17 cellular contexts compared by ENCODE assay signal in genomic region chr3:139770577-139770976, GRCh38.
DNase-seq lines count a peak whose midpoint lies in the region; ATAC-seq and TF ChIP-seq lines count a peak whose summit lies in the region.
"Had no signal": no experiment of that assay in that cellular context is flagged by ENCODE, and none has a peak within 500 bp of the region (broad histone marks: within the 10 kb centered on the region; RNA-seq: fewer than 3 reads in every experiment).

No MANE protein-coding gene starts in this region.

- 89% methylated on average over 7 of the region's 7 CpGs for WGBS in esophagus muscularis mucosa

- no peaks in the 10 kb centered on the region for H3K4me1 Mint-ChIP-seq in activated CD4-positive, alpha-beta memory T cell treated with anti-CD3 and anti-CD28 coated beads for 36 hours (ENCODE audit: low read depth)
- H3K4me1 Mint-ChIP-seq: CD14-positive monocyte had no signal

- TF ChIP-seq POLR2A in esophagus muscularis mucosa (IDR thresholded peaks at IDR 0.05; ENCODE audit: low read depth) = no peak

- no peaks in the 10 kb centered on the region for H3K36me3 Mint-ChIP-seq in activated CD4-positive, alpha-beta memory T cell treated with anti-CD3 and anti-CD28 coated beads for 36 hours
- H3K36me3 Mint-ChIP-seq: CD14-positive monocyte; CD8-positive, alpha-beta T cell had no signal

- BruUV-seq in PC-9 (replicated peaks; lab: Mats Ljungman, UMichigan) = no TSS peak

- no peaks in the 10 kb centered on the region for H3F3A ChIP-seq in PC-9 (ENCODE audit: insufficient read depth, low read depth)

- H3K27me3 Mint-ChIP-seq in activated CD4-positive, alpha-beta memory T cell treated with anti-CD3 and anti-CD28 coated beads for 36 hours = no peaks in the 10 kb centered on the region

- no peak overlapping the region for H3K4me2 ChIP-seq in PC-9

- no peaks in the 10 kb centered on the region for H3K9me3 Mint-ChIP-seq in activated CD4-positive, alpha-beta memory T cell treated with anti-CD3 and anti-CD28 coated beads for 36 hours
- H3K9me3 Mint-ChIP-seq: CD14-positive monocyte; CD8-positive, alpha-beta T cell had no signal

- no peaks in the 10 kb centered on the region for H3K79me2 ChIP-seq in PC-9 (ENCODE audit: low read depth)

- no peak for ATAC-seq in HG03139 (IDR thresholded peaks at IDR 0.05; ENCODE audit: unreplicated experiment)
- ATAC-seq: CD8-positive, alpha-beta T cell had no signal

- POLR2A ChIA-PET in PC-9 (lab: Charles Lee; ENCODE audit: unreplicated experiment) = no interaction called here
- POLR2A ChIA-PET in activated CD4-positive, alpha-beta memory T cell treated with anti-CD3 and anti-CD28 coated beads for 36 hours (lab: Charles Lee) = no interaction called here

- H2AFZ ChIP-seq in PC-9 = no peak overlapping the region

- DNase-seq in SIG-M5 treated with dmso at 0.1 percent for 504 hours (lab: John Stamatoyannopoulos, UW; ENCODE audit: unreplicated experiment) (peak; percentile 39), SIG-M5 (lab: John Stamatoyannopoulos, UW) (no peak), NOMO-1 treated with dmso at 0.1 percent for 144 hours (lab: John Stamatoyannopoulos, UW; ENCODE audit: unreplicated experiment) (peak; percentile 54), esophagus muscularis mucosa (ENCODE audit: extremely low spot score) (peak; percentile 37), RPMI8226 (no peak), PC-9 (no peak)
- no peak for DNase-seq in activated CD4-positive, alpha-beta memory T cell treated with anti-CD3 and anti-CD28 coated beads for 36 hours
- DNase-seq: CD8-positive, alpha-beta T cell; COR-L47; DMS153; DND-41; GDM1 had no signal

- no peaks in the 10 kb centered on the region for H3K9me3 ChIP-seq in esophagus muscularis mucosa
- no peaks in the 10 kb centered on the region for H3K9me3 ChIP-seq in PC-9 (ENCODE audit: insufficient read depth, low read depth)
- H3K9me3 ChIP-seq: HAP-1 had no signal

- intact Hi-C loops in esophagus muscularis mucosa (cut with DNase I) (no loop called here), PC-9 (cut with micrococcal nuclease; ENCODE audit: unreplicated experiment) (no loop called here)
- intact Hi-C loops in activated CD4-positive, alpha-beta memory T cell treated with anti-CD3 and anti-CD28 coated beads for 36 hours (cut with micrococcal nuclease) = no loop called here

- H3K27ac Mint-ChIP-seq in activated CD4-positive, alpha-beta memory T cell treated with anti-CD3 and anti-CD28 coated beads for 36 hours = no peak overlapping the region
- H3K27ac Mint-ChIP-seq: CD14-positive monocyte; CD8-positive, alpha-beta T cell had no signal

- TF ChIP-seq EP300 in esophagus muscularis mucosa (IDR thresholded peaks at IDR 0.05) = no peak

- H3K9me2 ChIP-seq in PC-9 (ENCODE audit: insufficient read depth) = no peaks in the 10 kb centered on the region

- H3K4me3 ChIP-seq in esophagus muscularis mucosa (no peak overlapping the region), PC-9 (no peak overlapping the region)
- H3K4me3 ChIP-seq: HAP-1 had no signal

- H3K4me1 ChIP-seq in esophagus muscularis mucosa = no peaks in the 10 kb centered on the region
- peaks cover 18% of the 10 kb centered on the region for H3K4me1 ChIP-seq in PC-9 (replicated peaks; ENCODE audit: insufficient read depth)
- H3K4me1 ChIP-seq: HAP-1 had no signal

- TF ChIP-seq CTCF in esophagus muscularis mucosa (IDR thresholded peaks at IDR 0.05) = no peak
- TF ChIP-seq CTCF in PC-9 (conservative IDR thresholded peaks at IDR 0.05) = no peak

- H3K27ac ChIP-seq in esophagus muscularis mucosa (replicated peaks in 1 of 4) (no peak overlapping the region), PC-9 (no peak overlapping the region)
- H3K27ac ChIP-seq: 22Rv1, HL-60 had no signal

- H4K20me1 ChIP-seq in PC-9 (ENCODE audit: insufficient read depth) = no peaks in the 10 kb centered on the region

- no peak overlapping the region for H3K4me3 Mint-ChIP-seq in activated CD4-positive, alpha-beta memory T cell treated with anti-CD3 and anti-CD28 coated beads for 36 hours
- H3K4me3 Mint-ChIP-seq: CD14-positive monocyte; CD8-positive, alpha-beta T cell had no signal

- H3K36me3 ChIP-seq in esophagus muscularis mucosa (no peaks in the 10 kb centered on the region), PC-9 (ENCODE audit: low read depth) (no peaks in the 10 kb centered on the region)
- H3K36me3 ChIP-seq: HAP-1 had no signal

- H3K27me3 ChIP-seq in esophagus muscularis mucosa (no peaks in the 10 kb centered on the region), PC-9 (ENCODE audit: insufficient read depth, low read depth) (no peaks in the 10 kb centered on the region)

- CTCF ChIA-PET in PC-9 (lab: Charles Lee) = no interaction called here
- CTCF ChIA-PET in activated CD4-positive, alpha-beta memory T cell treated with anti-CD3 and anti-CD28 coated beads for 36 hours (lab: Charles Lee) = no interaction called here

Comparison
In these comparisons a context has a peak if more than half of its experiments do, and no peak if none do; other contexts are left out.
1. DNase-seq: peak in SIG-M5 treated with dmso at 0.1 percent for 504 hours (single experiment), NOMO-1 treated with dmso at 0.1 percent for 144 hours (single experiment) and esophagus muscularis mucosa (single experiment); none in SIG-M5 (single experiment), RPMI8226 (single experiment), PC-9 (0 of 2) and activated CD4-positive, alpha-beta memory T cell treated with anti-CD3 and anti-CD28 coated beads for 36 hours (single experiment).